In genomic region chr2:212364106-212364505, GRCh38 we compare ENCODE assay signal across 15 cellular contexts.
DNase-seq lines count a peak whose midpoint lies in the region; ATAC-seq, FAIRE-seq and TF ChIP-seq lines count a peak whose summit lies in the region.
"Had no signal": no experiment of that assay in that cellular context is flagged by ENCODE, and none has a peak within 500 bp of the region (broad histone marks: within the 10 kb centered on the region; RNA-seq: fewer than 3 reads in every experiment).

No MANE protein-coding gene starts in this region.

- H3K4me1 Mint-ChIP-seq in nephron progenitor cell, result peaks cover 20% of the 10 kb centered on the region
- H3K4me1 Mint-ChIP-seq in activated CD8-positive, alpha-beta memory T cell treated with anti-CD3 and anti-CD28 coated beads, Interleukin-2, amount 10 ng/mL, durations not matched to agents 7 days and 5 days, result no peaks in the 10 kb centered on the region
- H3K4me1 Mint-ChIP-seq: activated naive CD4-positive, alpha-beta T cell treated with anti-CD3 and anti-CD28 coated beads, Interleukin-2, amount 10 ng/mL, durations not matched to agents 7 days and 5 days; CD14-positive monocyte; stimulated activated naive CD8-positive, alpha-beta T cell treated with anti-CD3 and anti-CD28 coated beads, Interleukin-15, amount 100 ng/mL, for 72 hours had no signal

- H3K36me3 Mint-ChIP-seq in nephron progenitor cell (ENCODE audit: low read depth), result no peaks in the 10 kb centered on the region
- no peaks in the 10 kb centered on the region for H3K36me3 Mint-ChIP-seq in activated CD8-positive, alpha-beta memory T cell treated with anti-CD3 and anti-CD28 coated beads, Interleukin-2, amount 10 ng/mL, durations not matched to agents 7 days and 5 days
- H3K36me3 Mint-ChIP-seq: activated naive CD4-positive, alpha-beta T cell treated with anti-CD3 and anti-CD28 coated beads, Interleukin-2, amount 10 ng/mL, durations not matched to agents 7 days and 5 days; CD14-positive monocyte had no signal

- no peak for FAIRE-seq in GM19239 (lab: Jason Lieb, UNC)

- H3K27me3 Mint-ChIP-seq in nephron progenitor cell (ENCODE audit: low read depth, poor library complexity), result no peaks in the 10 kb centered on the region
- H3K27me3 Mint-ChIP-seq in activated CD8-positive, alpha-beta memory T cell treated with anti-CD3 and anti-CD28 coated beads, Interleukin-2, amount 10 ng/mL, durations not matched to agents 7 days and 5 days, result no peaks in the 10 kb centered on the region
- H3K27me3 Mint-ChIP-seq: activated naive CD4-positive, alpha-beta T cell treated with anti-CD3 and anti-CD28 coated beads, Interleukin-2, amount 10 ng/mL, durations not matched to agents 7 days and 5 days; dendritic cell treated with granulocyte-macrophage colony-stimulating factor and Interleukin-4, amounts not matched to agents 40 ng/mL and 50 ng/mL, for 4 days; stimulated activated naive CD8-positive, alpha-beta T cell treated with anti-CD3 and anti-CD28 coated beads, Interleukin-15, amount 100 ng/mL, for 72 hours had no signal

- H3K4me3 ChIP-seq in epithelial cell of esophagus (ENCODE audit: low read length), result no peak overlapping the region
- H3K4me3 ChIP-seq: psoas muscle had no signal

- H3K9me3 Mint-ChIP-seq in nephron progenitor cell, result no peaks in the 10 kb centered on the region
- peaks cover 2% of the 10 kb centered on the region for H3K9me3 Mint-ChIP-seq in activated CD8-positive, alpha-beta memory T cell treated with anti-CD3 and anti-CD28 coated beads, Interleukin-2, amount 10 ng/mL, durations not matched to agents 7 days and 5 days (ENCODE audit: low read depth)
- H3K9me3 Mint-ChIP-seq: activated naive CD4-positive, alpha-beta T cell treated with anti-CD3 and anti-CD28 coated beads, Interleukin-2, amount 10 ng/mL, durations not matched to agents 7 days and 5 days; CD14-positive monocyte; dendritic cell treated with granulocyte-macrophage colony-stimulating factor and Interleukin-4, amounts not matched to agents 40 ng/mL and 50 ng/mL, for 4 days; stimulated activated naive CD8-positive, alpha-beta T cell treated with anti-CD3 and anti-CD28 coated beads, Interleukin-15, amount 100 ng/mL, for 72 hours had no signal

- no peak for ATAC-seq in GM19023 (IDR thresholded peaks at IDR 0.05; ENCODE audit: unreplicated experiment)
- no peak for ATAC-seq in activated CD8-positive, alpha-beta memory T cell treated with anti-CD3 and anti-CD28 coated beads, Interleukin-2, amount 10 ng/mL, durations not matched to agents 7 days and 5 days
- ATAC-seq: psoas muscle; stimulated activated naive CD8-positive, alpha-beta T cell treated with anti-CD3 and anti-CD28 coated beads, Interleukin-15, amount 100 ng/mL, for 72 hours had no signal

- H3K27ac Mint-ChIP-seq in nephron progenitor cell, result peak overlapping the region; percentile 11
- H3K27ac Mint-ChIP-seq in activated CD8-positive, alpha-beta memory T cell treated with anti-CD3 and anti-CD28 coated beads, Interleukin-2, amount 10 ng/mL, durations not matched to agents 7 days and 5 days, result no peak overlapping the region
- H3K27ac Mint-ChIP-seq: activated naive CD4-positive, alpha-beta T cell treated with anti-CD3 and anti-CD28 coated beads, Interleukin-2, amount 10 ng/mL, durations not matched to agents 7 days and 5 days; CD14-positive monocyte; dendritic cell treated with granulocyte-macrophage colony-stimulating factor and Interleukin-4, amounts not matched to agents 40 ng/mL and 50 ng/mL, for 4 days; stimulated activated naive CD8-positive, alpha-beta T cell treated with anti-CD3 and anti-CD28 coated beads, Interleukin-15, amount 100 ng/mL, for 72 hours had no signal

- no peak overlapping the region for H3K4me3 Mint-ChIP-seq in nephron progenitor cell
- H3K4me3 Mint-ChIP-seq in activated CD8-positive, alpha-beta memory T cell treated with anti-CD3 and anti-CD28 coated beads, Interleukin-2, amount 10 ng/mL, durations not matched to agents 7 days and 5 days, result no peak overlapping the region
- H3K4me3 Mint-ChIP-seq: activated naive CD4-positive, alpha-beta T cell treated with anti-CD3 and anti-CD28 coated beads, Interleukin-2, amount 10 ng/mL, durations not matched to agents 7 days and 5 days; CD14-positive monocyte; dendritic cell treated with granulocyte-macrophage colony-stimulating factor and Interleukin-4, amounts not matched to agents 40 ng/mL and 50 ng/mL, for 4 days; stimulated activated naive CD8-positive, alpha-beta T cell treated with anti-CD3 and anti-CD28 coated beads, Interleukin-15, amount 100 ng/mL, for 72 hours had no signal

- CTCF ChIA-PET in activated CD8-positive, alpha-beta memory T cell treated with anti-CD3 and anti-CD28 coated beads, Interleukin-2, amount 10 ng/mL, durations not matched to agents 7 days and 5 days (lab: Charles Lee), result no interaction called here

- TF ChIP-seq CTCF in epithelial cell of esophagus (IDR thresholded peaks at IDR 0.05; ENCODE audit: insufficient read depth, low read depth, low read length, missing control alignments) (no peak), nephron progenitor cell (IDR thresholded peaks at IDR 0.05) (no peak)

- DNase-seq in EH (ENCODE audit: low read depth) (peak; percentile 19), NCI-H69 (lab: John Stamatoyannopoulos, UW) (peak; percentile 66), epithelial cell of esophagus (ENCODE audit: low read depth) (peak; percentile 29), nephron progenitor cell (no peak), GM19239 (ENCODE audit: insufficient read length, low spot score) (no peak), DMS79 treated with DMSO at 0.1 percent for 48 hours (lab: John Stamatoyannopoulos, UW) (no peak)
- no peak for DNase-seq in activated CD8-positive, alpha-beta memory T cell treated with anti-CD3 and anti-CD28 coated beads, Interleukin-2, amount 10 ng/mL, durations not matched to agents 7 days and 5 days
- DNase-seq: activated naive CD4-positive, alpha-beta T cell treated with anti-CD3 and anti-CD28 coated beads, Interleukin-2, amount 10 ng/mL, durations not matched to agents 7 days and 5 days; psoas muscle; RPMI8226; stimulated activated CD4-positive, alpha-beta T cell treated with anti-CD3 and anti-CD28 coated beads, Interleukin-2, amount 100 ng/mL, for 48 hours; stimulated activated naive CD8-positive, alpha-beta T cell treated with anti-CD3 and anti-CD28 coated beads, Interleukin-15, amount 100 ng/mL, for 72 hours had no signal

Comparison
In these comparisons a context has a peak if more than half of its experiments do, and no peak if none do; other contexts are left out.
1. DNase-seq: peak in EH (single experiment), NCI-H69 (single experiment) and epithelial cell of esophagus (single experiment); none in nephron progenitor cell (single experiment), GM19239 (single experiment), DMS79 treated with DMSO at 0.1 percent for 48 hours (single experiment) and activated CD8-positive, alpha-beta memory T cell treated with anti-CD3 and anti-CD28 coated beads, Interleukin-2, amount 10 ng/mL, durations not matched to agents 7 days and 5 days (single experiment).